In genomic region chr10:101287922-101288638, GRCh38 we compare ENCODE assay signal across 12 cellular contexts. TPM values are rescaled to one million over a fixed set of nuclear protein-coding genes. Genes with fewer than 3 reads are reported as not detected.
DNase-seq lines count a peak whose midpoint lies in the region; ATAC-seq, FAIRE-seq and TF ChIP-seq lines count a peak whose summit lies in the region.
"Had no signal": no experiment of that assay in that cellular context is flagged by ENCODE, and none has a peak within 500 bp of the region (broad histone marks: within the 10 kb centered on the region; RNA-seq: fewer than 3 reads in every experiment).

No MANE protein-coding gene starts in this region.

- TF ChIP-seq CTCF in GM12872 (IDR thresholded peaks at IDR 0.05; ENCODE audit: insufficient read depth, low read depth, low read length) (peak; percentile 40; the same call in 2 of the 3 replicates), chondrocyte (IDR thresholded peaks at IDR 0.05) (peak; percentile 59), neural crest cell (conservative IDR thresholded peaks at IDR 0.05) (no peak)
- no peak for TF ChIP-seq CTCF in activated CD8-positive, alpha-beta T cell treated with anti-CD3 and anti-CD28 coated beads for 36 hours (IDR thresholded peaks at IDR 0.05)

- FAIRE-seq in GM19239 (lab: Jason Lieb, UNC), result no peak

- H3K9me3 Mint-ChIP-seq in chondrocyte (ENCODE audit: low read depth), result no peaks in the 10 kb centered on the region
- no peaks in the 10 kb centered on the region for H3K9me3 Mint-ChIP-seq in neural crest cell
- no peaks in the 10 kb centered on the region for H3K9me3 Mint-ChIP-seq in activated CD8-positive, alpha-beta T cell treated with anti-CD3 and anti-CD28 coated beads for 36 hours
- H3K9me3 Mint-ChIP-seq: IgD-negative memory B cell had no signal

- POLR2A ChIA-PET in activated CD8-positive, alpha-beta T cell treated with anti-CD3 and anti-CD28 coated beads for 36 hours (lab: Charles Lee), result no interaction called here

- H3K36me3 Mint-ChIP-seq in chondrocyte (ENCODE audit: low read depth) (no peaks in the 10 kb centered on the region), neural crest cell (ENCODE audit: low read depth) (no peaks in the 10 kb centered on the region)
- no peaks in the 10 kb centered on the region for H3K36me3 Mint-ChIP-seq in activated CD8-positive, alpha-beta T cell treated with anti-CD3 and anti-CD28 coated beads for 36 hours (ENCODE audit: low read depth)

- H3K4me3 Mint-ChIP-seq in chondrocyte (ENCODE audit: unreplicated experiment) (no peak overlapping the region), neural crest cell (no peak overlapping the region)
- H3K4me3 Mint-ChIP-seq in activated CD8-positive, alpha-beta T cell treated with anti-CD3 and anti-CD28 coated beads for 36 hours, result no peak overlapping the region

- CTCF ChIA-PET in activated CD8-positive, alpha-beta T cell treated with anti-CD3 and anti-CD28 coated beads for 36 hours (lab: Charles Lee), result interaction anchor here (0.8 to 14.3 kb wide), 8 partner anchors 9 to 156 kb away, joined by 3 to 174 read pairs (median 3); no protein-coding TSS in a partner anchor

- DNase-seq in NCI-H1105 treated with DMSO at 0.1 percent for 48 hours (lab: John Stamatoyannopoulos, UW) (peak; percentile 76), chondrocyte (ENCODE audit: low spot score) (no peak), neural crest cell (ENCODE audit: low read depth, low spot score) (peak; percentile 46), cortex of kidney (lab: John Stamatoyannopoulos, UW) (no peak), GM19239 (ENCODE audit: insufficient read length, low spot score) (no peak)
- DNase-seq in activated CD8-positive, alpha-beta T cell treated with anti-CD3 and anti-CD28 coated beads for 36 hours, result no peak
- DNase-seq in stimulated activated CD4-positive, alpha-beta T cell treated with anti-CD3 and anti-CD28 coated beads, Interleukin-2, amount 100 ng/mL, for 48 hours, result no peak

- H3K4me1 Mint-ChIP-seq in chondrocyte (ENCODE audit: low read depth), result peaks cover 4% of the 10 kb centered on the region
- peaks cover 49% of the 10 kb centered on the region for H3K4me1 Mint-ChIP-seq in neural crest cell
- peaks cover 15% of the 10 kb centered on the region for H3K4me1 Mint-ChIP-seq in activated CD8-positive, alpha-beta T cell treated with anti-CD3 and anti-CD28 coated beads for 36 hours (ENCODE audit: low read depth)

- no peak overlapping the region for H3K27ac Mint-ChIP-seq in chondrocyte (ENCODE audit: unreplicated experiment)
- H3K27ac Mint-ChIP-seq in neural crest cell (ENCODE audit: unreplicated experiment), result no peak overlapping the region
- H3K27ac Mint-ChIP-seq in activated CD8-positive, alpha-beta T cell treated with anti-CD3 and anti-CD28 coated beads for 36 hours, result no peak overlapping the region

- intact Hi-C loops in activated CD8-positive, alpha-beta T cell treated with anti-CD3 and anti-CD28 coated beads for 36 hours (cut with micrococcal nuclease), result loop anchor here (2.0 kb wide), 1 partner anchor 73 kb away; no protein-coding TSS in a partner anchor

- peaks cover 48% of the 10 kb centered on the region for H3K27me3 Mint-ChIP-seq in chondrocyte (ENCODE audit: low read depth)
- peaks cover 84% of the 10 kb centered on the region for H3K27me3 Mint-ChIP-seq in neural crest cell (ENCODE audit: low read depth)
- H3K27me3 Mint-ChIP-seq in activated CD8-positive, alpha-beta T cell treated with anti-CD3 and anti-CD28 coated beads for 36 hours, result peaks cover 77% of the 10 kb centered on the region

- no peak for ATAC-seq in activated CD8-positive, alpha-beta T cell treated with anti-CD3 and anti-CD28 coated beads for 36 hours

RNA-seq across cellular contexts. Expression of gene LBX1, which starts 58.8 kb away (rescaled TPM):
- not detected in 3 replicates for total RNA-seq in chondrocyte
- 1.0 and 1.1 TPM in 2 replicates for total RNA-seq in neural crest cell
- not detected for total RNA-seq in activated CD8-positive, alpha-beta T cell treated with anti-CD3 and anti-CD28 coated beads for 36 hours
- total RNA-seq: activated CD8-positive, alpha-beta memory T cell treated with anti-CD3 and anti-CD28 coated beads for 36 hours; ovary; thyroid gland had no signal

Comparison
In these comparisons a context has a peak if more than half of its experiments do, and no peak if none do; other contexts are left out.
1. CTCF ChIP-seq: peak in GM12872 (single experiment) and chondrocyte (single experiment); none in neural crest cell (single experiment) and activated CD8-positive, alpha-beta T cell treated with anti-CD3 and anti-CD28 coated beads for 36 hours (single experiment).
2. DNase-seq: peak in NCI-H1105 treated with DMSO at 0.1 percent for 48 hours (single experiment) and neural crest cell (single experiment); none in chondrocyte (single experiment), activated CD8-positive, alpha-beta T cell treated with anti-CD3 and anti-CD28 coated beads for 36 hours (single experiment), cortex of kidney (single experiment), GM19239 (single experiment) and stimulated activated CD4-positive, alpha-beta T cell treated with anti-CD3 and anti-CD28 coated beads, Interleukin-2, amount 100 ng/mL, for 48 hours (0 of 2).